ENCODE assay signal across 27 cellular contexts in genomic region chr14:69006346-69006745, GRCh38. TPM values are rescaled to one million over a fixed set of nuclear protein-coding genes. Genes with fewer than 3 reads are reported as not detected.
A peak's percentile ranks its signal among the peaks of the same experiment; 100 is the strongest.
DNase-seq lines count a peak whose midpoint lies in the region; ATAC-seq, FAIRE-seq and TF ChIP-seq lines count a peak whose summit lies in the region.
"Had no signal": no experiment of that assay in that cellular context is flagged by ENCODE, and none has a peak within 500 bp of the region (broad histone marks: within the 10 kb centered on the region; RNA-seq: fewer than 3 reads in every experiment).

No MANE protein-coding gene starts in this region.

- H3K18ac ChIP-seq in H9 (ENCODE audit: insufficient read length, low read depth, low read length) = no peak overlapping the region

- no peaks in the 10 kb centered on the region; a peak in 1 of 7 replicates for H3K36me3 Mint-ChIP-seq in H9 (ENCODE audit: insufficient read depth in 1 of 3, low read depth in 3 of 3)
- H3K36me3 Mint-ChIP-seq: CD8-positive, alpha-beta T cell had no signal

- H3K27me3 ChIP-seq in ACC112 (ENCODE audit: insufficient read depth, low read length) (no peaks in the 10 kb centered on the region), RWPE2 (ENCODE audit: insufficient read depth, poor library complexity, severe bottlenecking) (no peaks in the 10 kb centered on the region), skeletal muscle tissue (ENCODE audit: control insufficient read depth in 3 of 3, insufficient read depth in 3 of 3, low read length in 3 of 3) (no peaks in the 10 kb centered on the region), H9 (ENCODE audit: insufficient read depth, low read length) (no peaks in the 10 kb centered on the region)
- H3K27me3 ChIP-seq: BE2C, ovary had no signal

- no peak overlapping the region for H4K8ac ChIP-seq in H9 (replicated peaks; ENCODE audit: insufficient read length, low read depth, low read length)

- no peaks in the 10 kb centered on the region for H3K23me2 ChIP-seq in H9 (ENCODE audit: insufficient read length, low read depth, low read length, poor library complexity, severe bottlenecking)

- H3K36me3 ChIP-seq in ACC112 (ENCODE audit: insufficient read depth, low read length) (no peaks in the 10 kb centered on the region), RWPE2 (ENCODE audit: low read depth) (no peaks in the 10 kb centered on the region), kidney (ENCODE audit: control insufficient read depth in 1 of 2, insufficient read depth in 2 of 2, low read length in 2 of 2) (no peaks in the 10 kb centered on the region), skeletal muscle tissue (ENCODE audit: control insufficient read depth in 3 of 3, insufficient read depth in 3 of 3, low read length in 3 of 3) (no peaks in the 10 kb centered on the region)
- H3K36me3 ChIP-seq: BE2C, HAP-1, lower lobe of right lung, ovary had no signal

- no peak overlapping the region for H4K91ac ChIP-seq in H9 (ENCODE audit: insufficient read length, low read depth, low read length)

- H3K27ac ChIP-seq in ACC112 (ENCODE audit: low read depth, low read length) (peak overlapping the region; percentile 53; the same call in 1 of the 2 replicates), RWPE2 (ENCODE audit: poor library complexity, severe bottlenecking) (peak overlapping the region; percentile 16), kidney (ENCODE audit: low read depth in 2 of 2, low read length in 2 of 2) (no peak overlapping the region), skeletal muscle tissue (ENCODE audit: low read depth, low read length) (peak overlapping the region; percentile 37), H9 (ENCODE audit: insufficient read length, low read depth, low read length) (no peak overlapping the region)
- H3K27ac ChIP-seq: lower lobe of right lung, ovary had no signal

- no peak overlapping the region for H2AK5ac ChIP-seq in H9 (ENCODE audit: insufficient read length, low read length)

- H3K9me3 ChIP-seq in RWPE2 (ENCODE audit: severe bottlenecking) (no peaks in the 10 kb centered on the region), kidney (ENCODE audit: control insufficient read depth in 1 of 2, low read length in 2 of 2) (no peaks in the 10 kb centered on the region), skeletal muscle tissue (ENCODE audit: control insufficient read depth in 3 of 3, low read length in 3 of 3) (no peaks in the 10 kb centered on the region), H9 (ENCODE audit: control insufficient read depth, low read depth, low read length) (no peaks in the 10 kb centered on the region)
- H3K9me3 ChIP-seq: BE2C, HAP-1, lower lobe of right lung, mucosa of descending colon, ovary had no signal

- H3K79me1 ChIP-seq in H9 (ENCODE audit: insufficient read depth, low read depth, low read length, poor library complexity, severe bottlenecking) = no peaks in the 10 kb centered on the region

- no peaks in the 10 kb centered on the region for H3K9me3 Mint-ChIP-seq in H9
- H3K9me3 Mint-ChIP-seq: CD8-positive, alpha-beta T cell; central memory CD8-positive, alpha-beta T cell had no signal

- no peak overlapping the region for H3K56ac ChIP-seq in H9 (ENCODE audit: insufficient read length, low read depth, low read length)

- no peak overlapping the region for H2BK15ac ChIP-seq in H9 (ENCODE audit: low read depth, low read length)

- no peaks in the 10 kb centered on the region for H3K79me2 ChIP-seq in ACC112 (ENCODE audit: control insufficient read depth, insufficient read depth, low read length, unreplicated experiment)
- H3K79me2 ChIP-seq in H9 (ENCODE audit: insufficient read depth, low read length) = no peaks in the 10 kb centered on the region

- H3K4me1 ChIP-seq in ACC112 (ENCODE audit: control insufficient read depth, insufficient read depth, low read length, unreplicated experiment) = peaks cover 35% of the 10 kb centered on the region
- peaks cover 13% of the 10 kb centered on the region for H3K4me1 ChIP-seq in RWPE2 (ENCODE audit: insufficient read depth, poor library complexity, severe bottlenecking)
- no peaks in the 10 kb centered on the region for H3K4me1 ChIP-seq in kidney (ENCODE audit: control insufficient read depth in 1 of 2, insufficient read depth in 1 of 2, low read depth in 1 of 2, low read length in 2 of 2)
- H3K4me1 ChIP-seq in skeletal muscle tissue (ENCODE audit: control insufficient read depth in 3 of 3, insufficient read depth in 3 of 3, low read length in 3 of 3) = peaks cover 4 to 10% (median 8%) of the 10 kb centered on the region in 3 donors
- H3K4me1 ChIP-seq in H9 (ENCODE audit: insufficient read depth, low read length) = peaks cover 1% of the 10 kb centered on the region; the same call in 1 of the 2 replicates

- H2BK12ac ChIP-seq in H9 (ENCODE audit: insufficient read length, low read depth, low read length) = no peak overlapping the region

- H4K20me1 ChIP-seq in H9 (ENCODE audit: control insufficient read depth, insufficient read depth, insufficient read length) = no peaks in the 10 kb centered on the region

- H3K27ac Mint-ChIP-seq in H9 = peak overlapping the region in 1 of 3 experiments; percentile 89; a peak in 1 of 7 replicates
- H3K27ac Mint-ChIP-seq: activated CD8-positive, alpha-beta T cell treated with anti-CD3 and anti-CD28 coated beads, Interleukin-2, amount 10 ng/mL, durations not matched to agents 7 days and 5 days; CD8-positive, alpha-beta T cell had no signal

- H4K5ac ChIP-seq in H9 (ENCODE audit: insufficient read length, low read depth, low read length) = no peak overlapping the region

- H3K4ac ChIP-seq in H9 (ENCODE audit: low read depth, low read length) = no peak overlapping the region

- no peak overlapping the region for H2AFZ ChIP-seq in ACC112 (ENCODE audit: low read length, unreplicated experiment)
- H2AFZ ChIP-seq in H9 (ENCODE audit: low read length) = no peak overlapping the region

- WGBS in H9 (ENCODE audit: extremely low coverage, insufficient read length, low lambda C conversion rate) = no CpG with 5 or more reads among the region's 5 CpGs

- no peak overlapping the region for H3K4me2 ChIP-seq in H9 (ENCODE audit: insufficient read depth, insufficient read length, low read length)

- intact Hi-C loops in kidney (cut with DNase I) = no loop called here

- FAIRE-seq in kidney (lab: Jason Lieb, UNC) = no peak
- FAIRE-seq: endometrium, frontal cortex had no signal

- TF ChIP-seq CTCF in RWPE2 (IDR thresholded peaks at IDR 0.05; ENCODE audit: poor library complexity, severe bottlenecking) = no peak
- TF ChIP-seq CTCF in kidney (IDR thresholded peaks at IDR 0.05; ENCODE audit: borderline replicate concordance, extremely low read depth, insufficient read depth) = no peak
- no peak for TF ChIP-seq CTCF in H9 (conservative IDR thresholded peaks at IDR 0.05)

- no peak overlapping the region for H3K14ac ChIP-seq in H9 (ENCODE audit: insufficient read depth, low read length)

- H3K4me1 Mint-ChIP-seq in H9 = peaks cover 19 to 24% of the 10 kb centered on the region in 2 experiments
- H3K4me1 Mint-ChIP-seq: central memory CD8-positive, alpha-beta T cell had no signal

- DNase-seq in RWPE2 (ENCODE audit: low spot score) (no peak), kidney (peak; percentile 56), 8988T (no peak), kidney glomerular epithelial cell (lab: John Stamatoyannopoulos, UW) (no peak), H9 (no peak)
- DNase-seq: activated CD4-positive, alpha-beta T cell treated with anti-CD3 and anti-CD28 coated beads for 1 hour; activated CD8-positive, alpha-beta T cell treated with anti-CD3 and anti-CD28 coated beads, Interleukin-2, amount 10 ng/mL, durations not matched to agents 7 days and 5 days; CD8-positive, alpha-beta T cell; Karpas-422; lower lobe of right lung; NCI-H1417 treated with DMSO at 0.1 percent for 48 hours; NCI-H2029 treated with DMSO at 0.1 percent for 48 hours; NCI-H526; stimulated activated CD4-positive, alpha-beta T cell treated with anti-CD3 and anti-CD28 coated beads, Interleukin-1b, Interleukin-23, amount 100 ng/mL, for 48 hours; stimulated activated naive CD4-positive, alpha-beta T cell treated with Interleukin-2 at 50 U/mL for 16 hours had no signal

- no peak overlapping the region for H2BK20ac ChIP-seq in H9 (ENCODE audit: low read depth, low read length, poor library complexity, severe bottlenecking)

- peaks cover 2% of the 10 kb centered on the region; the same call in 1 of the 2 replicates for H3K27me3 Mint-ChIP-seq in H9 (ENCODE audit: low read depth)

- no peak overlapping the region for H2BK5ac ChIP-seq in H9 (ENCODE audit: insufficient read length, low read length)

- no peak overlapping the region for H3K4me3 Mint-ChIP-seq in H9
- H3K4me3 Mint-ChIP-seq: activated CD8-positive, alpha-beta T cell treated with anti-CD3 and anti-CD28 coated beads, Interleukin-2, amount 10 ng/mL, durations not matched to agents 7 days and 5 days; CD8-positive, alpha-beta T cell; central memory CD8-positive, alpha-beta T cell; nephron had no signal

- H3T11ph ChIP-seq in H9 (ENCODE audit: low read length) = no peak overlapping the region

- ATAC-seq in RWPE2 (ENCODE audit: low read depth) (no peak), HG03521 (IDR thresholded peaks at IDR 0.05; ENCODE audit: unreplicated experiment) (no peak)
- ATAC-seq: activated CD8-positive, alpha-beta T cell treated with anti-CD3 and anti-CD28 coated beads, Interleukin-2, amount 10 ng/mL, durations not matched to agents 7 days and 5 days; CD8-positive, alpha-beta T cell had no signal

- no peak overlapping the region for H3K9ac ChIP-seq in kidney (ENCODE audit: low read length in 2 of 2)
- H3K9ac ChIP-seq in skeletal muscle tissue (ENCODE audit: low read depth in 1 of 3, low read length in 3 of 3) = no peak overlapping the region
- H3K9ac ChIP-seq in H9 (ENCODE audit: extremely low read depth, insufficient read length, low read length) = no peak overlapping the region

- H3K4me3 ChIP-seq in ACC112 (ENCODE audit: low read depth, low read length) (no peak overlapping the region), RWPE2 (ENCODE audit: severe bottlenecking) (no peak overlapping the region), kidney (ENCODE audit: low read length in 2 of 2) (no peak overlapping the region), skeletal muscle tissue (ENCODE audit: low read length in 3 of 3) (no peak overlapping the region)
- H3K4me3 ChIP-seq: dorsolateral prefrontal cortex, HAP-1, lower lobe of right lung, mucosa of descending colon, ovary had no signal

- no peak overlapping the region for H2BK120ac ChIP-seq in H9 (ENCODE audit: low read depth, low read length, poor library complexity, severe bottlenecking)

- no peak overlapping the region for H3K23ac ChIP-seq in H9 (ENCODE audit: insufficient read length, low read depth, low read length)

RNA-seq across cellular contexts. Expression of gene ACTN1, which starts 27.2 kb away (rescaled TPM):
- 184 TPM for total RNA-seq in kidney
- 20.1 TPM for polyA plus RNA-seq in kidney (ENCODE audit: insufficient read depth, low read depth, low replicate concordance)
- 44.9 TPM for total RNA-seq in skeletal muscle tissue
- total RNA-seq in H9 (2021) = 218 and 219 TPM in 2 replicates

Comparison
In these comparisons a context has a peak if more than half of its experiments do, and no peak if none do; other contexts are left out.
1. H3K27ac ChIP-seq: peak in ACC112 (single experiment), RWPE2 (single experiment) and skeletal muscle tissue (single experiment); none in kidney (0 of 2) and H9 (single experiment).